ENCODE assay signal across 21 cellular contexts in genomic region chr3:12468276-12468675, GRCh38.
"Had no signal": no experiment of that assay in that cellular context is flagged by ENCODE, and none has a peak within 500 bp of the region (broad histone marks: within the 10 kb centered on the region; RNA-seq: fewer than 3 reads in every experiment).

No MANE protein-coding gene starts in this region.

- H3K9me3 ChIP-seq: MG63 had no signal

- DNase-seq: activated B cell treated with CpG ODN at 0.5 μM for 24 hours; activated CD4-positive, alpha-beta T cell treated with anti-CD3 and anti-CD28 coated beads for 1 hour; activated CD4-positive, alpha-beta T cell treated with anti-CD3 and anti-CD28 coated beads, Interleukin-2, amount 10 ng/mL, durations not matched to agents 24 days and 14 days; activated CD4-positive, alpha-beta T cell treated with anti-CD3 and anti-CD28 coated beads, Interleukin-2, amount 50 U/mL, for 48 hours; activated CD8-positive, alpha-beta memory T cell treated with anti-CD3 and anti-CD28 coated beads, Interleukin-2, amount 10 ng/mL, durations not matched to agents 7 days and 5 days; activated gamma-delta T cell; activated naive CD4-positive, alpha-beta T cell treated with anti-CD3 and anti-CD28 coated beads for 36 hours; activated T-cell treated with anti-CD3 and anti-CD28 coated beads, Interleukin-2, amount 50 U/mL, for 24 hours; amygdala; MG63; MV-4-11; NCI-H1092 treated with DMSO at 0.1 percent for 48 hours; NCI-H1417 treated with DMSO at 0.1 percent for 48 hours; NCI-H1694; NCI-H2029 treated with DMSO at 0.1 percent for 48 hours; NCI-H345; NCI-H510A treated with DMSO at 0.1 percent for 48 hours; PC-9; SIG-M5; T-helper 17 cell; T-helper 9 cell had no signal

- H3K27me3 ChIP-seq: MG63 had no signal

- H3K4me3 ChIP-seq: MG63, PC-9 had no signal

- H3K36me3 ChIP-seq: MG63 had no signal

- H3K4me2 ChIP-seq: PC-9 had no signal

- ATAC-seq: activated CD8-positive, alpha-beta memory T cell treated with anti-CD3 and anti-CD28 coated beads, Interleukin-2, amount 10 ng/mL, durations not matched to agents 7 days and 5 days; T-helper 17 cell had no signal

- H2AFZ ChIP-seq: PC-9 had no signal
